19 cellular contexts compared by ENCODE assay signal in genomic region chr11:94141511-94142307, GRCh38. TPM values are rescaled to one million over a fixed set of nuclear protein-coding genes. Genes with fewer than 3 reads are reported as not detected.
DNase-seq lines count a peak whose midpoint lies in the region; ATAC-seq and TF ChIP-seq lines count a peak whose summit lies in the region.
"Had no signal": no experiment of that assay in that cellular context is flagged by ENCODE, and none has a peak within 500 bp of the region (broad histone marks: within the 10 kb centered on the region; RNA-seq: fewer than 3 reads in every experiment).

No MANE protein-coding gene starts in this region.

- no peak overlapping the region for H2BK5ac ChIP-seq in H9 (ENCODE audit: insufficient read length, low read length)

- no peak overlapping the region for H3K4ac ChIP-seq in H9 (ENCODE audit: low read depth, low read length)

- peaks cover 8% of the 10 kb centered on the region; the same call in 1 of the 2 replicates for H3K4me1 ChIP-seq in H9 (ENCODE audit: insufficient read depth, low read length)
- H3K4me1 ChIP-seq in RWPE2 (ENCODE audit: insufficient read depth, poor library complexity, severe bottlenecking), result peaks cover 56% of the 10 kb centered on the region
- H3K4me1 ChIP-seq in sigmoid colon, result peaks cover 0 to 64% (median 25%) of the 10 kb centered on the region in 4 donors

- H3K27me3 Mint-ChIP-seq in H9 (ENCODE audit: low read depth), result no peaks in the 10 kb centered on the region
- H3K27me3 Mint-ChIP-seq: activated CD4-positive, alpha-beta T cell treated with anti-CD3 and anti-CD28 coated beads, Interleukin-2, amount 10 ng/mL, durations not matched to agents 24 days and 14 days; activated naive CD4-positive, alpha-beta T cell treated with anti-CD3 and anti-CD28 coated beads, Interleukin-2, amount 10 ng/mL, durations not matched to agents 7 days and 5 days had no signal

- no peak overlapping the region for H3K14ac ChIP-seq in H9 (ENCODE audit: insufficient read depth, low read length)

- H3K23me2 ChIP-seq in H9 (ENCODE audit: insufficient read length, low read depth, low read length, poor library complexity, severe bottlenecking), result no peaks in the 10 kb centered on the region

- H2AFZ ChIP-seq in H9 (ENCODE audit: low read length), result no peak overlapping the region
- H2AFZ ChIP-seq: GM23248, PC-9 had no signal

- ATAC-seq in RWPE2 (ENCODE audit: low read depth), result peak; percentile 37
- ATAC-seq in HG03457 (IDR thresholded peaks at IDR 0.05; ENCODE audit: unreplicated experiment), result no peak
- ATAC-seq in HG03045 (IDR thresholded peaks at IDR 0.05; ENCODE audit: unreplicated experiment), result no peak

- H3K27me3 ChIP-seq in H9 (ENCODE audit: insufficient read depth, low read length) (no peaks in the 10 kb centered on the region; the same call in 1 of the 2 replicates), RWPE2 (ENCODE audit: insufficient read depth, poor library complexity, severe bottlenecking) (no peaks in the 10 kb centered on the region), sigmoid colon (no peaks in the 10 kb centered on the region)
- H3K27me3 ChIP-seq: BE2C, esophagus muscularis mucosa, tibial artery had no signal

- no peak overlapping the region for H3K23ac ChIP-seq in H9 (ENCODE audit: insufficient read length, low read depth, low read length)

- H4K20me1 ChIP-seq in H9 (ENCODE audit: control insufficient read depth, insufficient read depth, insufficient read length), result no peaks in the 10 kb centered on the region

- H3K4me3 Mint-ChIP-seq in H9, result no peak overlapping the region
- H3K4me3 Mint-ChIP-seq: activated CD4-positive, alpha-beta T cell treated with anti-CD3 and anti-CD28 coated beads, Interleukin-2, amount 10 ng/mL, durations not matched to agents 24 days and 14 days; activated naive CD4-positive, alpha-beta T cell treated with anti-CD3 and anti-CD28 coated beads, Interleukin-2, amount 10 ng/mL, durations not matched to agents 7 days and 5 days had no signal

- no peak overlapping the region for H4K8ac ChIP-seq in H9 (replicated peaks; ENCODE audit: insufficient read length, low read depth, low read length)

- no peaks in the 10 kb centered on the region; a peak in 1 of 5 replicates for H3K9me3 Mint-ChIP-seq in H9

- H3K36me3 Mint-ChIP-seq in H9 (ENCODE audit: insufficient read depth in 1 of 3, low read depth in 3 of 3), result peaks cover 6 to 10% (median 9%) of the 10 kb centered on the region in 3 experiments; a peak in 6 of 7 replicates

- peaks cover 13% of the 10 kb centered on the region for H3K79me1 ChIP-seq in H9 (ENCODE audit: insufficient read depth, low read depth, low read length, poor library complexity, severe bottlenecking)

- no peak overlapping the region for H2BK20ac ChIP-seq in H9 (ENCODE audit: low read depth, low read length, poor library complexity, severe bottlenecking)

- no peak overlapping the region for H2AK5ac ChIP-seq in H9 (ENCODE audit: insufficient read length, low read length)

- H3K56ac ChIP-seq in H9 (ENCODE audit: insufficient read length, low read depth, low read length), result no peak overlapping the region

- H2BK12ac ChIP-seq in H9 (ENCODE audit: insufficient read length, low read depth, low read length), result no peak overlapping the region

- intact Hi-C loops in sigmoid colon (cut with DNase I), result no loop called here

- no peak for TF ChIP-seq EP300 in sigmoid colon (IDR thresholded peaks at IDR 0.05)

- H3K36me3 ChIP-seq in RWPE2 (ENCODE audit: low read depth) (0 out of 2 replicates have a peak, but pooled peaks cover 5% of the 10 kb centered on the region), sigmoid colon (no peaks in the 10 kb centered on the region)
- H3K36me3 ChIP-seq: BE2C, esophagus muscularis mucosa, tibial artery had no signal

- no peak overlapping the region for H3T11ph ChIP-seq in H9 (ENCODE audit: low read length)

- H3K18ac ChIP-seq in H9 (ENCODE audit: insufficient read length, low read depth, low read length), result no peak overlapping the region

- no CpG with 5 or more reads among the region's 12 CpGs for WGBS in H9 (ENCODE audit: extremely low coverage, insufficient read length, low lambda C conversion rate)
- WGBS in sigmoid colon, 2 donors, result 90 to 94% methylated on average over 12 of the region's 12 CpGs

- peaks cover 66% of the 10 kb centered on the region for H3K79me2 ChIP-seq in H9 (ENCODE audit: insufficient read depth, low read length)

- H2BK120ac ChIP-seq in H9 (ENCODE audit: low read depth, low read length, poor library complexity, severe bottlenecking), result no peak overlapping the region

- H4K5ac ChIP-seq in H9 (ENCODE audit: insufficient read length, low read depth, low read length), result no peak overlapping the region

- H3K27ac Mint-ChIP-seq in H9, result peak overlapping the region in 2 of 3 experiments; percentile 14 to 86; a peak in 4 of 7 replicates
- H3K27ac Mint-ChIP-seq: activated CD4-positive, alpha-beta T cell treated with anti-CD3 and anti-CD28 coated beads, Interleukin-2, amount 10 ng/mL, durations not matched to agents 24 days and 14 days; activated naive CD4-positive, alpha-beta T cell treated with anti-CD3 and anti-CD28 coated beads, Interleukin-2, amount 10 ng/mL, durations not matched to agents 7 days and 5 days had no signal

- DNase-seq in H9 (no peak), RWPE2 (ENCODE audit: low spot score) (no peak), islet precursor cell (peak; percentile 58), sigmoid colon (no peak), inferior parietal cortex (ENCODE audit: extremely low spot score) (no peak), SW480 (ENCODE audit: low spot score) (no peak)
- DNase-seq: activated CD4-positive, alpha-beta T cell treated with anti-CD3 and anti-CD28 coated beads, Interleukin-2, amount 10 ng/mL, durations not matched to agents 24 days and 14 days; activated naive CD4-positive, alpha-beta T cell treated with anti-CD3 and anti-CD28 coated beads, Interleukin-2, amount 10 ng/mL, durations not matched to agents 7 days and 5 days; BE2C; GM23248; Kasumi-1; NCI-H1105; nucleus accumbens; PC-9; stimulated activated CD4-positive, alpha-beta T cell treated with anti-CD3 and anti-CD28 coated beads, Interleukin-4, amount 100 ng/mL, for 4 hours; tibial artery had no signal

- no peak overlapping the region for H2BK15ac ChIP-seq in H9 (ENCODE audit: low read depth, low read length)

- H3K9me3 ChIP-seq in H9 (ENCODE audit: control insufficient read depth, low read depth, low read length) (no peaks in the 10 kb centered on the region), RWPE2 (ENCODE audit: severe bottlenecking) (no peaks in the 10 kb centered on the region), sigmoid colon (no peaks in the 10 kb centered on the region)
- H3K9me3 ChIP-seq: BE2C, esophagus muscularis mucosa, tibial artery had no signal

- no peak overlapping the region for H3K9ac ChIP-seq in H9 (ENCODE audit: extremely low read depth, insufficient read length, low read length)
- H3K9ac ChIP-seq: GM23248 had no signal

- no peak overlapping the region for H4K91ac ChIP-seq in H9 (ENCODE audit: insufficient read length, low read depth, low read length)

- no peak overlapping the region for H3K4me2 ChIP-seq in H9 (ENCODE audit: insufficient read depth, insufficient read length, low read length)
- H3K4me2 ChIP-seq: PC-9 had no signal

- H3K27ac ChIP-seq in H9 (ENCODE audit: insufficient read length, low read depth, low read length) (no peak overlapping the region), RWPE2 (ENCODE audit: poor library complexity, severe bottlenecking) (peak overlapping the region; percentile 70), sigmoid colon (peak overlapping the region in 3 of 4 donors; percentile 38 to 61 (median 49))
- H3K27ac ChIP-seq: esophagus muscularis mucosa, GM23248, PC-9, tibial artery had no signal

- no peak for TF ChIP-seq POLR2A in sigmoid colon (IDR thresholded peaks at IDR 0.05)

- peaks cover 70 to 74% of the 10 kb centered on the region in 2 experiments for H3K4me1 Mint-ChIP-seq in H9

- TF ChIP-seq CTCF in H9 (conservative IDR thresholded peaks at IDR 0.05) (no peak), RWPE2 (IDR thresholded peaks at IDR 0.05; ENCODE audit: poor library complexity, severe bottlenecking) (no peak), sigmoid colon (IDR thresholded peaks at IDR 0.05) (no peak)

- H3K4me3 ChIP-seq in RWPE2 (ENCODE audit: severe bottlenecking) (no peak overlapping the region), sigmoid colon (no peak overlapping the region)
- H3K4me3 ChIP-seq: esophagus muscularis mucosa, GM23248, PC-9, tibial artery had no signal

RNA-seq across cellular contexts. Expression of gene PANX1, which starts 13.1 kb away (rescaled TPM):
- 37.4 and 37.5 TPM in 2 replicates for total RNA-seq in H9 (2021)
- 10 to 100 TPM; 21.6 to 35.7 (median 25.4) TPM for total RNA-seq in sigmoid colon
- polyA plus RNA-seq in sigmoid colon, result 1 to 10 TPM; 1.2 to 6.3 (median 3.5) TPM
